In the genomic region with DNA sequence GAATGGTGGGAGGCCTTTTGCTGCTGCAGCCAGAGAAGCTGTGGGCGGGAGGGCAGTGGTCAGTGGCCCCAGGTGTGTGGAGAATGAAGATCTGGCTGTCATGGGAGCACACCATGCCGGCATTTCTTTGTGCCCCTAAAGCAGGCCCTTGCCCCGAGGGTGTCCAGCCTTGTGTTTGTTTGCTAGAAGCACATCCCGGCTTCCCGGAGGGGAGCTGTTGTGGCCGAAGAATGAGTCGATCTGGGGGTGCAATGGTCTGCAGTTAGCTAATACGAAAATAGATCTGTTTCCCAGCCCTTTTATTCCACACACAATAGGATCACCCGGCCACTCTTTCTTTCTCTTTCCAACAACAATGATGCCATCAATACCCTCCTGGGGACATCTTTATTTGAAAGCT, we compare ENCODE assay signal across 9 cellular contexts.
"Had no signal": no experiment of that assay in that cellular context is flagged by ENCODE, and none has a peak within 500 bp of the region (broad histone marks: within the 10 kb centered on the region; RNA-seq: fewer than 3 reads in every experiment).

No MANE protein-coding gene starts in this region.

- H3K27ac ChIP-seq: GM23248, HL-60 had no signal

- H3K36me3 ChIP-seq: HAP-1 had no signal

- H3K27ac Mint-ChIP-seq: HFFc6 had no signal

- FAIRE-seq: H54, K562 had no signal

- H3K4me3 ChIP-seq: GM23248, HAP-1, K562 had no signal

- DNase-seq: GM23248, GOT3, HFFc6, IMR-90, KG1 had no signal

- H3K9ac ChIP-seq: GM23248 had no signal

- H3K4me3 Mint-ChIP-seq: HFFc6 had no signal

- H3K9me3 ChIP-seq: HAP-1 had no signal

- H2AFZ ChIP-seq: GM23248 had no signal

- H3K4me1 ChIP-seq: HAP-1 had no signal
